Comparison of ENCODE assay signal across 12 cellular contexts in genomic region chr21:36388076-36388475, GRCh38.
"Had no signal": no experiment of that assay in that cellular context is flagged by ENCODE, and none has a peak within 500 bp of the region (broad histone marks: within the 10 kb centered on the region; RNA-seq: fewer than 3 reads in every experiment).

No MANE protein-coding gene starts in this region.

- H3K4me3 ChIP-seq: heart left ventricle, right atrium auricular region, smooth muscle cell, tibial nerve had no signal

- DNase-seq: activated CD4-positive, alpha-beta T cell treated with anti-CD3 and anti-CD28 coated beads, Interleukin-2, amount 50 U/mL, for 4 hours; activated CD8-positive, alpha-beta memory T cell treated with anti-CD3 and anti-CD28 coated beads, Interleukin-2, amount 10 ng/mL, durations not matched to agents 7 days and 5 days; activated effector memory CD4-positive, alpha-beta T cell treated with anti-CD3 and anti-CD28 coated beads, Interleukin-2, amount 50 U/mL, for 16 hours; activated T-cell treated with anti-CD3 and anti-CD28 coated beads, Interleukin-2, amount 50 U/mL, for 24 hours; cortex of kidney; effector CD8-positive, alpha-beta T cell; foreskin melanocyte; heart left ventricle had no signal

- ATAC-seq: activated CD4-positive, CD25-positive, alpha-beta regulatory T cell treated with anti-CD3 and anti-CD28 coated beads, Interleukin-2, amount 50 U/mL, for 24 hours; activated CD8-positive, alpha-beta memory T cell treated with anti-CD3 and anti-CD28 coated beads, Interleukin-2, amount 10 ng/mL, durations not matched to agents 7 days and 5 days had no signal
